Comparison of ENCODE assay signal across 1 cellular context in the genomic region with DNA sequence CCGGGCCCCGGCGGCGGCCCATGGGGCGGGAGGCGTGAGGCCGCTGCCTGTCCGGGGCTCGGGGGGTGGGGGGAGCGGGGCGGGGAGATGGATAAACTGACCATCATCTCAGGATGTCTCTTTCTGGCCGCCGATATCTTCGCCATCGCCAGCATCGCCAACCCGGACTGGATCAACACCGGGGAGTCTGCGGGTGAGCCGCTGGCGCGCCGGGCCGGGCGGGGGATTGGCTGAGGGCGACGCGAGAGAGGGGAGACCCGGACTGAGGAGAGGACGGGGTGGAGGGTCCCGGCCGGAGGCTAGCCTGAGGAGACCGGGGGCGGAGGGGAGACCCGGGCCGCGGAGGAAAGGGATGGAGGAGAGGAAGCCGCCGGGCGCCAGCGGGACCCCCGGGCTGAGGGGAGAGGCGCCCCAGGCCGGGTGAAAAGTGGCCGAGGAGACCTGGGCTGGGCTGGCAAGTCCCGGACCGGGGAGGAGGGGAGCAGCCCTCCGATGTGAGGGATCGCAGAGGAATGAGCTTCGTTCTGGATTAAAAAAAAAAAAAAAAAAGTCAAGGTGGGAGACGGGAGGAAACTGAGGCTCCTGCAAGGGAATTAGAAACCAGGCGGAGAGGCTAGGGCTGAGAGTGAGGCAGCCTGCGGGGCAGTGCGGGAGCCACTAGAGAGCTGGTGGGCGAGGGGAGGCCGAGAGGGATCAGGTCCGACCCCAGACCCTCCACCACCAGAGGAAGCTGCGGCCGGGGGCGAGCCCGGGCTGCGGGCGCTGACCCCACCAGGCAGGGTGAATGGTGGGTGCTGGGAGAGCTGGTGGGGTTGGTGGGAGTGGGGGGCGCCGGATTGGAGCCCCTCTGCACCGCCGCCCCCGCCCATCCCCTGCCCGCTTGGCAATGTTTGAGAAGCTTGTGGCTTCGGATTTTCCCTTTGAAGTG.
TF ChIP-seq lines count a peak whose summit lies in the region.

No MANE protein-coding gene starts in this region.

TF ChIP-seq in HepG2, 621 proteins besides CTCF, POLR2A, EP300 and RAD21 (continued from another document and continues in another):
- TF ChIP-seq, protein P1, sequence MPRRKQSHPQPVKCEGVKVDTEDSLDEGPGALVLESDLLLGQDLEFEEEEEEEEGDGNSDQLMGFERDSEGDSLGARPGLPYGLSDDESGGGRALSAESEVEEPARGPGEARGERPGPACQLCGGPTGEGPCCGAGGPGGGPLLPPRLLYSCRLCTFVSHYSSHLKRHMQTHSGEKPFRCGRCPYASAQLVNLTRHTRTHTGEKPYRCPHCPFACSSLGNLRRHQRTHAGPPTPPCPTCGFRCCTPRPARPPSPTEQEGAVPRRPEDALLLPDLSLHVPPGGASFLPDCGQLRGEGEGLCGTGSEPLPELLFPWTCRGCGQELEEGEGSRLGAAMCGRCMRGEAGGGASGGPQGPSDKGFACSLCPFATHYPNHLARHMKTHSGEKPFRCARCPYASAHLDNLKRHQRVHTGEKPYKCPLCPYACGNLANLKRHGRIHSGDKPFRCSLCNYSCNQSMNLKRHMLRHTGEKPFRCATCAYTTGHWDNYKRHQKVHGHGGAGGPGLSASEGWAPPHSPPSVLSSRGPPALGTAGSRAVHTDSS (CRISPR knock-in tag; conservative IDR thresholded peaks at IDR 0.05), result 0 out of 2 replicates have a peak, but pooled peaks have one; percentile 20
- TF ChIP-seq NONO (IDR thresholded peaks at IDR 0.05), result no peak
- TF ChIP-seq NONO (CRISPR knock-in tag; conservative IDR thresholded peaks at IDR 0.05), result 0 out of 2 replicates have a peak, but pooled peaks have one; percentile 6
- no peak for TF ChIP-seq DNMT1 (CRISPR knock-in tag; IDR thresholded peaks at IDR 0.05)
- TF ChIP-seq ZNF788 (CRISPR knock-in tag; IDR thresholded peaks at IDR 0.05; ENCODE audit: borderline replicate concordance), result peak; percentile 4; the same call in 1 of the 2 replicates
- no peak for TF ChIP-seq HNRNPUL1 (IDR thresholded peaks at IDR 0.05; ENCODE audit: low read depth, low read length)
- no peak for TF ChIP-seq ZNF326 (CRISPR knock-in tag; IDR thresholded peaks at IDR 0.05; ENCODE audit: borderline replicate concordance)
- no peak for TF ChIP-seq NFYC (CRISPR knock-in tag; IDR thresholded peaks at IDR 0.05)
- TF ChIP-seq, protein P2, sequence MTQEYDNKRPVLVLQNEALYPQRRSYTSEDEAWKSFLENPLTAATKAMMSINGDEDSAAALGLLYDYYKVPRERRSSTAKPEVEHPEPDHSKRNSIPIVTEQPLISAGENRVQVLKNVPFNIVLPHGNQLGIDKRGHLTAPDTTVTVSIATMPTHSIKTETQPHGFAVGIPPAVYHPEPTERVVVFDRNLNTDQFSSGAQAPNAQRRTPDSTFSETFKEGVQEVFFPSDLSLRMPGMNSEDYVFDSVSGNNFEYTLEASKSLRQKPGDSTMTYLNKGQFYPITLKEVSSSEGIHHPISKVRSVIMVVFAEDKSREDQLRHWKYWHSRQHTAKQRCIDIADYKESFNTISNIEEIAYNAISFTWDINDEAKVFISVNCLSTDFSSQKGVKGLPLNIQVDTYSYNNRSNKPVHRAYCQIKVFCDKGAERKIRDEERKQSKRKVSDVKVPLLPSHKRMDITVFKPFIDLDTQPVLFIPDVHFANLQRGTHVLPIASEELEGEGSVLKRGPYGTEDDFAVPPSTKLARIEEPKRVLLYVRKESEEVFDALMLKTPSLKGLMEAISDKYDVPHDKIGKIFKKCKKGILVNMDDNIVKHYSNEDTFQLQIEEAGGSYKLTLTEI (CRISPR knock-in tag; conservative IDR thresholded peaks at IDR 0.05), result no peak
- TF ChIP-seq ZNF280D (CRISPR knock-in tag; IDR thresholded peaks at IDR 0.05), result 0 out of 2 replicates have a peak, but pooled peaks have one; percentile 48
- TF ChIP-seq ARID4A (CRISPR knock-in tag; IDR thresholded peaks at IDR 0.05; ENCODE audit: borderline replicate concordance), result 0 out of 2 replicates have a peak, but pooled peaks have one; percentile 4
- TF ChIP-seq ATF5 (CRISPR knock-in tag; IDR thresholded peaks at IDR 0.05; ENCODE audit: low read depth), result no peak
- TF ChIP-seq ZNF777 (CRISPR knock-in tag; IDR thresholded peaks at IDR 0.05), result no peak
- TF ChIP-seq, protein P3, sequence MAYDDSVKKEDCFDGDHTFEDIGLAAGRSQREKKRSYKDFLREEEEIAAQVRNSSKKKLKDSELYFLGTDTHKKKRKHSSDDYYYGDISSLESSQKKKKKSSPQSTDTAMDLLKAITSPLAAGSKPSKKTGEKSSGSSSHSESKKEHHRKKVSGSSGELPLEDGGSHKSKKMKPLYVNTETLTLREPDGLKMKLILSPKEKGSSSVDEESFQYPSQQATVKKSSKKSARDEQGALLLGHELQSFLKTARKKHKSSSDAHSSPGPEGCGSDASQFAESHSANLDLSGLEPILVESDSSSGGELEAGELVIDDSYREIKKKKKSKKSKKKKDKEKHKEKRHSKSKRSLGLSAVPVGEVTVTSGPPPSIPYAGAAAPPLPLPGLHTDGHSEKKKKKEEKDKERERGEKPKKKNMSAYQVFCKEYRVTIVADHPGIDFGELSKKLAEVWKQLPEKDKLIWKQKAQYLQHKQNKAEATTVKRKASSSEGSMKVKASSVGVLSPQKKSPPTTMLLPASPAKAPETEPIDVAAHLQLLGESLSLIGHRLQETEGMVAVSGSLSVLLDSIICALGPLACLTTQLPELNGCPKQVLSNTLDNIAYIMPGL (CRISPR knock-in tag; IDR thresholded peaks at IDR 0.05; ENCODE audit: borderline replicate concordance in 1 of 2, low read depth in 1 of 2), result peak in 1 of 2 experiments; percentile 11; a peak in 1 of 4 replicates
- no peak for TF ChIP-seq ZNF235 (CRISPR knock-in tag; IDR thresholded peaks at IDR 0.05; ENCODE audit: borderline replicate concordance)
- TF ChIP-seq MTERF4 (CRISPR knock-in tag; IDR thresholded peaks at IDR 0.05), result 0 out of 2 replicates have a peak, but pooled peaks have one; percentile 42
- peak; percentile 66; the same call in 1 of the 2 replicates for TF ChIP-seq THAP9 (CRISPR knock-in tag; IDR thresholded peaks at IDR 0.05; ENCODE audit: borderline replicate concordance)
- no peak for TF ChIP-seq PHF21A (CRISPR knock-in tag; IDR thresholded peaks at IDR 0.05)
- no peak for TF ChIP-seq CBX5 (CRISPR knock-in tag; IDR thresholded peaks at IDR 0.05; ENCODE audit: borderline replicate concordance)
- TF ChIP-seq, protein P4, sequence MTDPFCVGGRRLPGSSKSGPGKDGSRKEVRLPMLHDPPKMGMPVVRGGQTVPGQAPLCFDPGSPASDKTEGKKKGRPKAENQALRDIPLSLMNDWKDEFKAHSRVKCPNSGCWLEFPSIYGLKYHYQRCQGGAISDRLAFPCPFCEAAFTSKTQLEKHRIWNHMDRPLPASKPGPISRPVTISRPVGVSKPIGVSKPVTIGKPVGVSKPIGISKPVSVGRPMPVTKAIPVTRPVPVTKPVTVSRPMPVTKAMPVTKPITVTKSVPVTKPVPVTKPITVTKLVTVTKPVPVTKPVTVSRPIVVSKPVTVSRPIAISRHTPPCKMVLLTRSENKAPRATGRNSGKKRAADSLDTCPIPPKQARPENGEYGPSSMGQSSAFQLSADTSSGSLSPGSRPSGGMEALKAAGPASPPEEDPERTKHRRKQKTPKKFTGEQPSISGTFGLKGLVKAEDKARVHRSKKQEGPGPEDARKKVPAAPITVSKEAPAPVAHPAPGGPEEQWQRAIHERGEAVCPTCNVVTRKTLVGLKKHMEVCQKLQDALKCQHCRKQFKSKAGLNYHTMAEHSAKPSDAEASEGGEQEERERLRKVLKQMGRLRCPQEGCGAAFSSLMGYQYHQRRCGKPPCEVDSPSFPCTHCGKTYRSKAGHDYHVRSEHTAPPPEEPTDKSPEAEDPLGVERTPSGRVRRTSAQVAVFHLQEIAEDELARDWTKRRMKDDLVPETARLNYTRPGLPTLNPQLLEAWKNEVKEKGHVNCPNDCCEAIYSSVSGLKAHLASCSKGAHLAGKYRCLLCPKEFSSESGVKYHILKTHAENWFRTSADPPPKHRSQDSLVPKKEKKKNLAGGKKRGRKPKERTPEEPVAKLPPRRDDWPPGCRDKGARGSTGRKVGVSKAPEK (CRISPR knock-in tag; IDR thresholded peaks at IDR 0.05; ENCODE audit: borderline replicate concordance), result 0 out of 2 replicates have a peak, but pooled peaks have one; percentile 43
- TF ChIP-seq ISL2 (CRISPR knock-in tag; IDR thresholded peaks at IDR 0.05), result peak; percentile 39; the same call in 1 of the 2 replicates
- no peak for TF ChIP-seq ZNF614 (CRISPR knock-in tag; IDR thresholded peaks at IDR 0.05; ENCODE audit: borderline replicate concordance)
